ENCODE assay signal across 19 cellular contexts in genomic region chr7:51593638-51594037, GRCh38.
DNase-seq lines count a peak whose midpoint lies in the region; ATAC-seq and TF ChIP-seq lines count a peak whose summit lies in the region.
"Had no signal": no experiment of that assay in that cellular context is flagged by ENCODE, and none has a peak within 500 bp of the region (broad histone marks: within the 10 kb centered on the region; RNA-seq: fewer than 3 reads in every experiment).

No MANE protein-coding gene starts in this region.

- TF ChIP-seq CTCF in gastrocnemius medialis (IDR thresholded peaks at IDR 0.05 in 4 of 5, conservative IDR thresholded peaks at IDR 0.05 in 1 of 5) (no peak), foreskin keratinocyte (conservative IDR thresholded peaks at IDR 0.05) (no peak)

- H3K27me3 ChIP-seq in gastrocnemius medialis (no peaks in the 10 kb centered on the region), foreskin keratinocyte (no peaks in the 10 kb centered on the region)
- H3K27me3 ChIP-seq: BLaER1, SJSA1 had no signal

- H3K4me1 ChIP-seq in gastrocnemius medialis (no peaks in the 10 kb centered on the region), foreskin keratinocyte (no peaks in the 10 kb centered on the region)
- H3K4me1 ChIP-seq: SJSA1 had no signal

- TF ChIP-seq POLR2A in gastrocnemius medialis (IDR thresholded peaks at IDR 0.05), result no peak

- DNase-seq in NCI-H2171 treated with DMSO at 0.1 percent for 48 hours (lab: John Stamatoyannopoulos, UW), result peak; percentile 41
- DNase-seq in NCI-H2171 (lab: John Stamatoyannopoulos, UW), result no peak
- DNase-seq in NCI-H446 treated with DMSO at 0.1 percent for 48 hours (lab: John Stamatoyannopoulos, UW), result peak; percentile 45
- DNase-seq in cerebellar cortex (ENCODE audit: low spot score), result peak; percentile 38
- DNase-seq in superior temporal gyrus (ENCODE audit: extremely low spot score), result peak; percentile 46
- no peak for DNase-seq in gastrocnemius medialis
- no peak for DNase-seq in COLO829 (ENCODE audit: low spot score)
- no peak for DNase-seq in foreskin keratinocyte
- DNase-seq: DMS53, H7, NCI-H1105, NCI-H1694, NCI-H2107, NCI-H345, NCI-H774 had no signal

- in situ Hi-C loops in gastrocnemius medialis (cut with MboI; ENCODE audit: low sequenced_read_pairs in 4 of 4), result no loop called here

- intact Hi-C loops in gastrocnemius medialis (cut with DNase I; ENCODE audit: low total_unique reads), result no loop called here

- H3K4me3 ChIP-seq in gastrocnemius medialis, result no peak overlapping the region
- H3K4me3 ChIP-seq: BLaER1, SJSA1 had no signal

- H3K27ac ChIP-seq in gastrocnemius medialis, result no peak overlapping the region
- H3K27ac ChIP-seq in foreskin keratinocyte, result no peak overlapping the region
- H3K27ac ChIP-seq: BLaER1, KMS-11, SJSA1 had no signal

- H3K36me3 ChIP-seq in gastrocnemius medialis, result no peaks in the 10 kb centered on the region
- H3K36me3 ChIP-seq: BLaER1, SJSA1 had no signal

- no peaks in the 10 kb centered on the region for H3K9me3 ChIP-seq in gastrocnemius medialis

- ATAC-seq in gastrocnemius medialis (no peak), foreskin keratinocyte (no peak)
- ATAC-seq: HepG2 had no signal

Comparison
In these comparisons a context has a peak if more than half of its experiments do, and no peak if none do; other contexts are left out.
1. DNase-seq: peak in NCI-H2171 treated with DMSO at 0.1 percent for 48 hours (single experiment), NCI-H446 treated with DMSO at 0.1 percent for 48 hours (single experiment), cerebellar cortex (single experiment) and superior temporal gyrus (single experiment); none in NCI-H2171 (single experiment), gastrocnemius medialis (0 of 2), COLO829 (single experiment) and foreskin keratinocyte (0 of 2).